In genomic region chr7:107390921-107391320, GRCh38 we compare ENCODE assay signal across 22 cellular contexts.
"Had no signal": no experiment of that assay in that cellular context is flagged by ENCODE, and none has a peak within 500 bp of the region (broad histone marks: within the 10 kb centered on the region; RNA-seq: fewer than 3 reads in every experiment).

No MANE protein-coding gene starts in this region.

- H3K4me3 ChIP-seq: colonic mucosa, pancreas, sigmoid colon, testis had no signal

- H3K4me1 Mint-ChIP-seq: activated CD4-positive, alpha-beta memory T cell treated with anti-CD3 and anti-CD28 coated beads, Interleukin-2, amount 10 ng/mL, durations not matched to agents 7 days and 5 days had no signal

- H3K9me3 Mint-ChIP-seq: activated B cell treated with CpG ODN at 0.5 μM for 24 hours; activated CD4-positive, alpha-beta memory T cell treated with anti-CD3 and anti-CD28 coated beads, Interleukin-2, amount 10 ng/mL, durations not matched to agents 7 days and 5 days; activated naive CD4-positive, alpha-beta T cell treated with anti-CD3 and anti-CD28 coated beads for 36 hours; activated naive CD8-positive, alpha-beta T cell treated with anti-CD3 and anti-CD28 coated beads, Interleukin-2, amount 50 U/mL, for 24 hours; activated T-cell treated with anti-CD3 and anti-CD28 coated beads, Interleukin-2, amount 50 U/mL, for 24 hours; immature natural killer cell; stimulated activated memory B cell treated with anti-CD40 and anti-IgM and Interleukin-4, amounts not matched to agents 10 μg/mL and 1 μg/mL and 100 μg/mL, for 72 hours; T-helper 2 cell treated with Interferon-gamma antibody and Interleukin-4, amounts not matched to agents 5 μg/mL and 100 μg/mL, for 36 hours; type B pancreatic cell had no signal

- H3K4me3 Mint-ChIP-seq: activated B cell treated with CpG ODN at 0.5 μM for 24 hours; activated CD4-positive, alpha-beta memory T cell treated with anti-CD3 and anti-CD28 coated beads, Interleukin-2, amount 10 ng/mL, durations not matched to agents 7 days and 5 days; activated naive CD4-positive, alpha-beta T cell treated with anti-CD3 and anti-CD28 coated beads for 36 hours; activated naive CD8-positive, alpha-beta T cell treated with anti-CD3 and anti-CD28 coated beads, Interleukin-2, amount 50 U/mL, for 24 hours; activated T-cell treated with anti-CD3 and anti-CD28 coated beads, Interleukin-2, amount 50 U/mL, for 24 hours; brain; immature natural killer cell; stimulated activated memory B cell treated with anti-CD40 and anti-IgM and Interleukin-4, amounts not matched to agents 10 μg/mL and 1 μg/mL and 100 μg/mL, for 72 hours; T-helper 2 cell treated with Interferon-gamma antibody and Interleukin-4, amounts not matched to agents 5 μg/mL and 100 μg/mL, for 36 hours; type B pancreatic cell had no signal

- H3K27me3 Mint-ChIP-seq: activated B cell treated with CpG ODN at 0.5 μM for 24 hours; activated CD4-positive, alpha-beta memory T cell treated with anti-CD3 and anti-CD28 coated beads, Interleukin-2, amount 10 ng/mL, durations not matched to agents 7 days and 5 days; activated naive CD8-positive, alpha-beta T cell treated with anti-CD3 and anti-CD28 coated beads, Interleukin-2, amount 50 U/mL, for 24 hours; activated T-cell treated with anti-CD3 and anti-CD28 coated beads, Interleukin-2, amount 50 U/mL, for 24 hours; stimulated activated memory B cell treated with anti-CD40 and anti-IgM and Interleukin-4, amounts not matched to agents 10 μg/mL and 1 μg/mL and 100 μg/mL, for 72 hours; type B pancreatic cell had no signal

- H3K4me1 ChIP-seq: colonic mucosa, foreskin keratinocyte, pancreas had no signal

- H3K27me3 ChIP-seq: colonic mucosa, foreskin keratinocyte, neutrophil, pancreas, sigmoid colon, testis had no signal

- H3K27ac ChIP-seq: colonic mucosa, foreskin keratinocyte, neutrophil, pancreas, sigmoid colon, testis had no signal

- ATAC-seq: activated naive CD8-positive, alpha-beta T cell treated with anti-CD3 and anti-CD28 coated beads, Interleukin-2, amount 50 U/mL, for 24 hours; foreskin keratinocyte; left ventricle myocardium superior; pancreas; stimulated activated memory B cell treated with anti-CD40 and anti-IgM and Interleukin-4, amounts not matched to agents 10 μg/mL and 1 μg/mL and 100 μg/mL, for 72 hours had no signal

- H3K36me3 Mint-ChIP-seq: brain, type B pancreatic cell had no signal

- H3K27ac Mint-ChIP-seq: activated B cell treated with CpG ODN at 0.5 μM for 24 hours; activated CD4-positive, alpha-beta memory T cell treated with anti-CD3 and anti-CD28 coated beads, Interleukin-2, amount 10 ng/mL, durations not matched to agents 7 days and 5 days; activated naive CD4-positive, alpha-beta T cell treated with anti-CD3 and anti-CD28 coated beads for 36 hours; activated naive CD8-positive, alpha-beta T cell treated with anti-CD3 and anti-CD28 coated beads, Interleukin-2, amount 50 U/mL, for 24 hours; activated T-cell treated with anti-CD3 and anti-CD28 coated beads, Interleukin-2, amount 50 U/mL, for 24 hours; immature natural killer cell; stimulated activated memory B cell treated with anti-CD40 and anti-IgM and Interleukin-4, amounts not matched to agents 10 μg/mL and 1 μg/mL and 100 μg/mL, for 72 hours; T-helper 2 cell treated with Interferon-gamma antibody and Interleukin-4, amounts not matched to agents 5 μg/mL and 100 μg/mL, for 36 hours; type B pancreatic cell had no signal

- DNase-seq: activated B cell treated with CpG ODN at 0.5 μM for 24 hours; activated CD4-positive, alpha-beta memory T cell treated with anti-CD3 and anti-CD28 coated beads, Interleukin-2, amount 10 ng/mL, durations not matched to agents 7 days and 5 days; activated CD4-positive, alpha-beta T cell treated with anti-CD3 and anti-CD28 coated beads for 4 hours; activated naive CD4-positive, alpha-beta T cell treated with anti-CD3 and anti-CD28 coated beads for 36 hours; activated naive CD8-positive, alpha-beta T cell treated with anti-CD3 and anti-CD28 coated beads, Interleukin-2, amount 50 U/mL, for 24 hours; activated T-cell treated with anti-CD3 and anti-CD28 coated beads, Interleukin-2, amount 50 U/mL, for 24 hours; anterior cingulate cortex; central memory CD4-positive, alpha-beta T cell; colonic mucosa; foreskin keratinocyte; immature natural killer cell; kidney glomerular epithelial cell; left ventricle myocardium superior; pancreas; sigmoid colon; stimulated activated CD4-positive, alpha-beta T cell treated with anti-CD3 and anti-CD28 coated beads, Interleukin-4, amount 100 ng/mL, for 4 hours; testis had no signal

- H3K9me3 ChIP-seq: colonic mucosa, neutrophil, pancreas, sigmoid colon, testis had no signal

- H3K36me3 ChIP-seq: colonic mucosa, neutrophil, pancreas, sigmoid colon had no signal
